ENCODE assay signal across 3 cellular contexts in genomic region chr13:72185756-72186155, GRCh38.
"Had no signal": no experiment of that assay in that cellular context is flagged by ENCODE, and none has a peak within 500 bp of the region (broad histone marks: within the 10 kb centered on the region; RNA-seq: fewer than 3 reads in every experiment).

No MANE protein-coding gene starts in this region.

- DNase-seq: GDM1, GF-D8 had no signal

- H3K4me3 ChIP-seq: GM12878 had no signal

- ATAC-seq: GM12878 had no signal
